16 cellular contexts compared by ENCODE assay signal in the genomic region with DNA sequence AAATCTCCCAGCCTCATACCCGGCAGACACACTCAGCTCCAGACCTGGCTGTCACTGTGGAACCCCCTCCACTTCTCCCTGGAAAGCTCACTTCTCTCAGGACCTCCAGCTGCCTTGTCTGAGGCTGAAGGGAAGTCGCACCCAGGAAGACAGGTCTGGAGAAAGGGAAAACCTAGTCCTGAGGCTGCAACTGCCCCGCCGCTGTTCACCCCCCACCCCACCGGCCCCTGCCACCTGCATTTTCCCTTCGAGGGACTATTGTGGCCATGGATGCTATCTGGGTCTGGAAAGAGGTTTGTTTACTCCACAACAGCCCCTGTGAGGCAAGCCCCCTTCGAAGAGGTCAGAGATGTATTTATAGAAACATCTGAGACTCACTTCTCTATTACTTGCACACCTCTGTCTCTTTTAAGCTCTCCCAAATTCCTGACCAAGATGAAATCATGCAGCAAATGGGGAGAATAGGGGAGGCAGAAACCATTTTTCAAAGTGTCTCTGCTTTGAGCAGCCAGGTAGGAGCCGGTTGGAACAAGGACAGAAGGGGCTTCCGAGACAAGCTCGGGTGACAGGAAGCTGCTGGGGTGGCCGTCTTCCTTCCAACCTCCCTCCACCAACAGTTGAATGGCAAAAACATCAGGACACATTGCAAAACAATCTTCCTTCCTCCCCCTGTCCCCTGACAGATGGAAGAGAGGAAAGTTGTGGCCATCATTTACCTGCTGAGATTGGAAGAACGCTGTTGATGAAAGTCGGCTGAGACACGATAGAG. TPM values are rescaled to one million over a fixed set of nuclear protein-coding genes. Genes with fewer than 3 reads are reported as not detected.
DNase-seq lines count a peak whose midpoint lies in the region; ATAC-seq and TF ChIP-seq lines count a peak whose summit lies in the region.
"Had no signal": no experiment of that assay in that cellular context is flagged by ENCODE, and none has a peak within 500 bp of the region (broad histone marks: within the 10 kb centered on the region; RNA-seq: fewer than 3 reads in every experiment).

No MANE protein-coding gene starts in this region.

- no peaks in the 10 kb centered on the region for H3K9me3 ChIP-seq in mucosa of descending colon
- H3K9me3 ChIP-seq: A549, left lung, vagina had no signal

- H3K27ac Mint-ChIP-seq in activated CD4-positive, alpha-beta T cell treated with anti-CD3 and anti-CD28 coated beads for 36 hours = peak overlapping the region; percentile 2
- peak overlapping the region; percentile 78 for H3K27ac Mint-ChIP-seq in nephron progenitor cell

- CTCF ChIA-PET in activated CD4-positive, alpha-beta T cell treated with anti-CD3 and anti-CD28 coated beads for 36 hours (lab: Charles Lee) = interaction anchor here (0.6 to 0.7 kb wide), 2 partner anchors 10 to 355 kb away, joined by 3 read pairs; no protein-coding TSS in a partner anchor

- TF ChIP-seq CTCF in coronary artery (IDR thresholded peaks at IDR 0.05) = no peak
- TF ChIP-seq CTCF in nephron progenitor cell (IDR thresholded peaks at IDR 0.05) = no peak
- TF ChIP-seq CTCF in mucosa of descending colon (IDR thresholded peaks at IDR 0.05) = no peak

- intact Hi-C loops in activated CD4-positive, alpha-beta T cell treated with anti-CD3 and anti-CD28 coated beads for 36 hours (cut with DNase I, micrococcal nuclease) = no loop called here
- intact Hi-C loops in mucosa of descending colon (cut with DNase I, micrococcal nuclease) = no loop called here

- no peaks in the 10 kb centered on the region for H3K9me3 Mint-ChIP-seq in activated CD4-positive, alpha-beta T cell treated with anti-CD3 and anti-CD28 coated beads for 36 hours (ENCODE audit: low read depth)
- H3K9me3 Mint-ChIP-seq in nephron progenitor cell = peaks cover 3% of the 10 kb centered on the region

- in situ Hi-C loops in KBM-7 (cut with MboI; ENCODE audit: low pct_unique_long_range_greater_than_20kb, low sequenced_read_pairs) = no loop called here

- no peak for ATAC-seq in activated CD4-positive, alpha-beta T cell treated with anti-CD3 and anti-CD28 coated beads for 36 hours
- ATAC-seq in mucosa of descending colon = no peak
- ATAC-seq: A549, GM12878 had no signal

- H3K4me3 Mint-ChIP-seq in activated CD4-positive, alpha-beta T cell treated with anti-CD3 and anti-CD28 coated beads for 36 hours = no peak overlapping the region
- H3K4me3 Mint-ChIP-seq in nephron progenitor cell = peak overlapping the region; percentile 52

- peaks cover 6% of the 10 kb centered on the region for H3K27me3 Mint-ChIP-seq in activated CD4-positive, alpha-beta T cell treated with anti-CD3 and anti-CD28 coated beads for 36 hours
- peaks cover 3% of the 10 kb centered on the region for H3K27me3 Mint-ChIP-seq in nephron progenitor cell (ENCODE audit: low read depth, poor library complexity)

- H3K36me3 ChIP-seq in mucosa of descending colon (ENCODE audit: low read depth) = no peaks in the 10 kb centered on the region
- H3K36me3 ChIP-seq: left lung, vagina had no signal

- H3K4me1 ChIP-seq in mucosa of descending colon (ENCODE audit: low read depth) = no peaks in the 10 kb centered on the region
- H3K4me1 ChIP-seq: A549, foreskin keratinocyte had no signal

- DNase-seq in activated CD4-positive, alpha-beta T cell treated with anti-CD3 and anti-CD28 coated beads for 36 hours = no peak
- DNase-seq in activated CD4-positive, alpha-beta T cell treated with anti-CD3 and anti-CD28 coated beads for 1 hour = no peak
- DNase-seq in KBM-7 (peak; percentile 53), coronary artery (ENCODE audit: low spot score) (no peak), nephron progenitor cell (no peak), globus pallidus (ENCODE audit: low spot score) (no peak), GF-D8 (lab: John Stamatoyannopoulos, UW) (no peak), mucosa of descending colon (no peak)
- DNase-seq: DMS153, foreskin keratinocyte, GOT3, KG1, left lung had no signal

- POLR2A ChIA-PET in activated CD4-positive, alpha-beta T cell treated with anti-CD3 and anti-CD28 coated beads for 36 hours (lab: Charles Lee) = no interaction called here

- H3K4me3 ChIP-seq in coronary artery (peak overlapping the region; percentile 57), mucosa of descending colon (no peak overlapping the region)
- H3K4me3 ChIP-seq: A549, GM12878, left lung had no signal

- H3K4me1 Mint-ChIP-seq in activated CD4-positive, alpha-beta T cell treated with anti-CD3 and anti-CD28 coated beads for 36 hours = peaks cover 12% of the 10 kb centered on the region
- H3K4me1 Mint-ChIP-seq in nephron progenitor cell = peaks cover 32% of the 10 kb centered on the region

- H3K36me3 Mint-ChIP-seq in activated CD4-positive, alpha-beta T cell treated with anti-CD3 and anti-CD28 coated beads for 36 hours (ENCODE audit: low read depth) = no peaks in the 10 kb centered on the region
- peaks cover 4% of the 10 kb centered on the region for H3K36me3 Mint-ChIP-seq in nephron progenitor cell (ENCODE audit: low read depth)

- H3K27ac ChIP-seq in coronary artery = peak overlapping the region in 1 of 2 donors; percentile 46
- H3K27ac ChIP-seq: A549, foreskin keratinocyte, left lung, vagina had no signal

RNA-seq across cellular contexts. Expression of gene COLQ, which starts 0.5 kb away (rescaled TPM):
- 1 to 10 TPM; 1.1 to 1.3 TPM for total RNA-seq in activated CD4-positive, alpha-beta T cell treated with anti-CD3 and anti-CD28 coated beads for 36 hours
- total RNA-seq in mucosa of descending colon = 1 to 10 TPM; 1.1 to 3.0 (median 1.5) TPM
